9 cellular contexts compared by ENCODE assay signal in the genomic region with DNA sequence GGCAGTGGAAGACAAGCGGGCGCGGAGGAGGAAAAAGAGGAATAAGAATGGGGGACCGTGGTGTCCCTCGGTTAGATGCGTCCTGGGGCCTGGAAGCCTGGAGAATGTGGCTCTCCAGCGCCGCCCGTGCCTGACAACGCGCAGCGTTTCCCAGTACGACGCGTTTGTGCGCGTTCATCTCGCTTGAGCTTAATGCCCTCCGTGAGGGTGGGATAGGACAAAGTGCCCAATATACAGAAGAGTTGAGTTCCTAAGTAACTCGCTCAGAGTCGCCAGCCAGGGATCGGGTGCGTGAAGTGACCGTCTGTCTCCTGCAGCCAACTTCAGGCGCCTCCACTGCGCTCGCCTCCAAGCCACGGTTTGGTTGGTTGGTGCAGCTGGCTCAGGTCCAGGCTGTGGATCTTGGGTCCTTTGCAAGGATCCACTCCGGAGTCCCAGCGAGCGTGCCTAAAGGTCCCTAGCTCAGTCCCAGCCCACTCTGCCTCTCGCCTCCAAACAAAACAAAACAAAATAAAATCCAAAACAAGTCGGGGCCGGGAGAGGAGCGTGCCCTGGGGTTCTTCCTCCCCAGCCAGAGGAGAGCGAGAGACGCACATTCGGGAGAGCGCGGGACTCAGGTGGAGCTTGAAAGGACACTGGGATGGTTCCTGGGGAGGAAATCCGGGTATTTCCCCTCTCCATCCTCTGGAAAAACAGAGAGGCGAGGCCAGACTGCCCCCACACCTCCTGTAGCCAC. TPM values are rescaled to one million over a fixed set of nuclear protein-coding genes. Genes with fewer than 3 reads are reported as not detected.
A peak's percentile ranks its signal among the peaks of the same experiment; 100 is the strongest.
DNase-seq lines count a peak whose midpoint lies in the region; ATAC-seq and TF ChIP-seq lines count a peak whose summit lies in the region.
"Had no signal": no experiment of that assay in that cellular context is flagged by ENCODE, and none has a peak within 500 bp of the region (broad histone marks: within the 10 kb centered on the region; RNA-seq: fewer than 3 reads in every experiment).

No MANE protein-coding gene starts in this region.

- intact Hi-C loops in CD4-positive, alpha-beta memory T cell (cut with micrococcal nuclease), result no loop called here
- intact Hi-C loops in left colon (cut with DNase I, micrococcal nuclease), result no loop called here

- DNase-seq in CD4-positive, alpha-beta memory T cell, result no peak
- DNase-seq in mesothelial cell of epicardium (ENCODE audit: low spot score in 2 of 2, unreplicated experiment in 2 of 2), result no peak
- no peak for DNase-seq in left colon
- DNase-seq in NCI-H2029 treated with DMSO at 0.1 percent for 48 hours (lab: John Stamatoyannopoulos, UW), result no peak
- DNase-seq in COLO829 (ENCODE audit: low spot score), result no peak
- DNase-seq: NCI-H1105 had no signal

- H3K4me3 ChIP-seq in CD4-positive, alpha-beta memory T cell (ENCODE audit: low read length in 2 of 2), result peak overlapping the region in 1 of 2 donors; percentile 43
- no peak overlapping the region for H3K4me3 ChIP-seq in HEK293 (ENCODE audit: low read depth, low read length)

- peaks cover 17 to 21% of the 10 kb centered on the region in 2 donors for H3K27me3 Mint-ChIP-seq in CD4-positive, alpha-beta memory T cell
- peaks cover 11% of the 10 kb centered on the region for H3K27me3 Mint-ChIP-seq in activated naive CD8-positive, alpha-beta T cell
- peaks cover 68% of the 10 kb centered on the region for H3K27me3 Mint-ChIP-seq in mesothelial cell of epicardium (ENCODE audit: low read depth)

- POLR2A ChIA-PET in CD4-positive, alpha-beta memory T cell (lab: Charles Lee; ENCODE audit: partially characterized antibody), result interaction anchor here (1.3 kb wide), 1 partner anchor 105 kb away, joined by 3 read pairs; no protein-coding TSS in a partner anchor
- POLR2A ChIA-PET in HEK293 (lab: Yijun Ruan, JAX), result interaction anchor here (1.4 kb wide), 1 partner anchor 61 kb away, joined by 5 read pairs; no protein-coding TSS in a partner anchor

- H3K27ac Mint-ChIP-seq in CD4-positive, alpha-beta memory T cell, result peak overlapping the region in 3 of 7 donors; percentile 52 to 89 (median 84)
- H3K27ac Mint-ChIP-seq in activated naive CD8-positive, alpha-beta T cell, result peak overlapping the region; percentile 41
- H3K27ac Mint-ChIP-seq in mesothelial cell of epicardium, result no peak overlapping the region

- peaks cover 0 to 3% (median 0%) of the 10 kb centered on the region in 8 donors for H3K9me3 Mint-ChIP-seq in CD4-positive, alpha-beta memory T cell
- no peaks in the 10 kb centered on the region for H3K9me3 Mint-ChIP-seq in activated naive CD8-positive, alpha-beta T cell (ENCODE audit: low read depth)
- H3K9me3 Mint-ChIP-seq in mesothelial cell of epicardium, result no peaks in the 10 kb centered on the region

- no peak overlapping the region for H3K27ac ChIP-seq in CD4-positive, alpha-beta memory T cell (ENCODE audit: low read depth, low read length)
- H3K27ac ChIP-seq in HEK293 (ENCODE audit: extremely low read depth, low read depth, low read length), result no peak overlapping the region

- H3K4me1 ChIP-seq in CD4-positive, alpha-beta memory T cell (ENCODE audit: insufficient read depth, low read length), result peaks cover 62% of the 10 kb centered on the region
- H3K4me1 ChIP-seq in HEK293 (ENCODE audit: control insufficient read depth, insufficient read depth, low read length), result peaks cover 11% of the 10 kb centered on the region

- peaks cover 37 to 71% (median 53%) of the 10 kb centered on the region in 4 donors for H3K4me1 Mint-ChIP-seq in CD4-positive, alpha-beta memory T cell
- H3K4me1 Mint-ChIP-seq in activated naive CD8-positive, alpha-beta T cell (ENCODE audit: low read depth), result peaks cover 56% of the 10 kb centered on the region
- peaks cover 47% of the 10 kb centered on the region for H3K4me1 Mint-ChIP-seq in mesothelial cell of epicardium

- no peaks in the 10 kb centered on the region for H3K9me3 ChIP-seq in CD4-positive, alpha-beta memory T cell (ENCODE audit: control insufficient read depth in 1 of 2, low read length in 2 of 2)
- no peaks in the 10 kb centered on the region for H3K9me3 ChIP-seq in HEK293 (ENCODE audit: control insufficient read depth, insufficient read depth, low read depth, low read length)

- no peaks in the 10 kb centered on the region for H3K36me3 ChIP-seq in CD4-positive, alpha-beta memory T cell (ENCODE audit: insufficient read depth, low read length)
- H3K36me3 ChIP-seq in HEK293 (ENCODE audit: control insufficient read depth in 2 of 2, insufficient read depth in 1 of 2, low read length in 2 of 2), result peaks cover 0 to 3% of the 10 kb centered on the region in 2 experiments; a peak in 2 of 3 replicates

- peaks cover 0 to 10% of the 10 kb centered on the region in 2 donors for H3K36me3 Mint-ChIP-seq in CD4-positive, alpha-beta memory T cell
- H3K36me3 Mint-ChIP-seq in activated naive CD8-positive, alpha-beta T cell, result no peaks in the 10 kb centered on the region
- H3K36me3 Mint-ChIP-seq in mesothelial cell of epicardium, result no peaks in the 10 kb centered on the region

- peak overlapping the region; percentile 57 to 95 (median 80) for H3K4me3 Mint-ChIP-seq in CD4-positive, alpha-beta memory T cell
- peak overlapping the region; percentile 85 for H3K4me3 Mint-ChIP-seq in activated naive CD8-positive, alpha-beta T cell
- H3K4me3 Mint-ChIP-seq in mesothelial cell of epicardium, result peak overlapping the region; percentile 54

- H3K27me3 ChIP-seq in CD4-positive, alpha-beta memory T cell (ENCODE audit: insufficient read depth, low read length), result peaks cover 28% of the 10 kb centered on the region

- ATAC-seq in HG03108 (IDR thresholded peaks at IDR 0.05; ENCODE audit: unreplicated experiment), result no peak
- no peak for ATAC-seq in left colon

- CTCF ChIA-PET in CD4-positive, alpha-beta memory T cell (lab: Charles Lee; ENCODE audit: partially characterized antibody), result interaction anchor here (0.5 to 0.6 kb wide), 2 partner anchors 11 to 240 kb away, joined by 3 to 5 read pairs; no protein-coding TSS in a partner anchor
- CTCF ChIA-PET in HEK293 (lab: Yijun Ruan, JAX), result interaction anchor here (0.6 to 1.6 kb wide), 6 partner anchors 9 to 424 kb away, joined by 3 to 7 read pairs (median 4); no protein-coding TSS in a partner anchor

- TF ChIP-seq CTCF in HEK293 (tag by site-specific recombination; IDR thresholded peaks at IDR 0.05) (peak; percentile 78), mesothelial cell of epicardium (IDR thresholded peaks at IDR 0.05; ENCODE audit: unreplicated experiment) (no peak)

TF ChIP-seq in HEK293, 187 proteins besides CTCF, POLR2A, EP300 and RAD21 (continues in another document):
- TF ChIP-seq, protein P1, sequence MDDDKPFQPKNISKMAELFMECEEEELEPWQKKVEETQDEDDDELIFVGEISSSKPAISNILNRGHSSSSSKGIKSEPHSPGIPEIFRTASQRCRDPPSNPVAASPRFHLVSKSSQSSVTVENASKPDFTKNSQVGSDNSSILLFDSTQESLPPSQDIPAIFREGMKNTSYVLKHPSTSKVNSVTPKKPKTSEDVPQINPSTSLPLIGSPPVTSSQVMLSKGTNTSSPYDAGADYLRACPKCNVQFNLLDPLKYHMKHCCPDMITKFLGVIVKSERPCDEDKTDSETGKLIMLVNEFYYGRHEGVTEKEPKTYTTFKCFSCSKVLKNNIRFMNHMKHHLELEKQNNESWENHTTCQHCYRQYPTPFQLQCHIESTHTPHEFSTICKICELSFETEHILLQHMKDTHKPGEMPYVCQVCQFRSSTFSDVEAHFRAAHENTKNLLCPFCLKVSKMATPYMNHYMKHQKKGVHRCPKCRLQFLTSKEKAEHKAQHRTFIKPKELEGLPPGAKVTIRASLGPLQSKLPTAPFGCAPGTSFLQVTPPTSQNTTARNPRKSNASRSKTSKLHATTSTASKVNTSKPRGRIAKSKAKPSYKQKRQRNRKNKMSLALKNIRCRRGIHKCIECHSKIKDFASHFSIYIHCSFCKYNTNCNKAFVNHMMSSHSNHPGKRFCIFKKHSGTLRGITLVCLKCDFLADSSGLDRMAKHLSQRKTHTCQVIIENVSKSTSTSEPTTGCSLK (tag by site-specific recombination; IDR thresholded peaks at IDR 0.05), result no peak
- TF ChIP-seq ZNF843 (tag by site-specific recombination; IDR thresholded peaks at IDR 0.05) (no peak), ZNF138 (tag by site-specific recombination; IDR thresholded peaks at IDR 0.05; ENCODE audit: borderline replicate concordance) (no peak), ZBTB48 (tag by site-specific recombination; IDR thresholded peaks at IDR 0.05) (0 out of 2 replicates have a peak, but pooled peaks have one; percentile 29), ZNF335 (tag by site-specific recombination; conservative IDR thresholded peaks at IDR 0.05) (peak; percentile 83), ZNF19 (tag by site-specific recombination; IDR thresholded peaks at IDR 0.05; ENCODE audit: low read depth) (no peak), ZNF791 (tag by site-specific recombination; IDR thresholded peaks at IDR 0.05) (no peak), ZNF133 (tag by site-specific recombination; IDR thresholded peaks at IDR 0.05) (no peak)

RNA-seq across cellular contexts. Expression of gene GALR2, which starts 1.0 kb away (rescaled TPM):
- total RNA-seq in CD4-positive, alpha-beta memory T cell, result not detected
- under 1 TPM in 1 of 2 donors, not detected in 1; 0.37 TPM for polyA plus RNA-seq in CD4-positive, alpha-beta memory T cell
- total RNA-seq in mesothelial cell of epicardium (not detected in 3 replicates), left colon (not detected)

RNA-seq across cellular contexts. Expression of gene SRP68, which starts 3.2 kb away (rescaled TPM):
- total RNA-seq in CD4-positive, alpha-beta memory T cell, result 10 to 100 TPM; 86.5 to 92.4 TPM
- polyA plus RNA-seq in CD4-positive, alpha-beta memory T cell, result 10 to 100 TPM; 59.1 to 84.9 TPM
- 74.9 to 80.5 TPM (median 80.1 TPM) in 3 replicates for total RNA-seq in mesothelial cell of epicardium
- total RNA-seq in left colon, result 10 to 100 TPM; 49.9 to 56.5 TPM

RNA-seq across cellular contexts. Expression of gene ZACN, which starts 3.5 kb away (rescaled TPM):
- under 1 TPM in 1 of 2 experiments, not detected in 1; 0.35 TPM for total RNA-seq in CD4-positive, alpha-beta memory T cell
- polyA plus RNA-seq in CD4-positive, alpha-beta memory T cell, result 1 to 10 TPM in 1 of 2 donors, not detected in 1; 1.0 TPM
- 0.18 TPM in 1 of 3 replicates, not detected in the others for total RNA-seq in mesothelial cell of epicardium
- total RNA-seq in left colon, result under 1 TPM in 1 of 2 donors, not detected in 1; 0.22 TPM

RNA-seq across cellular contexts. Expression of gene EXOC7, which starts 28.1 kb away (rescaled TPM):
- total RNA-seq in CD4-positive, alpha-beta memory T cell, result 100 to 1,000 TPM; 183 to 184 TPM
- 10 to 100 TPM; 36.2 to 66.9 TPM for polyA plus RNA-seq in CD4-positive, alpha-beta memory T cell
- total RNA-seq in mesothelial cell of epicardium (254 to 261 TPM (median 258 TPM) in 3 replicates), left colon (100 to 1,000 TPM; 100 to 102 TPM)

RNA-seq across cellular contexts. Expression of gene EVPL, which starts 48.4 kb away (rescaled TPM):
- not detected for total RNA-seq in CD4-positive, alpha-beta memory T cell
- not detected for polyA plus RNA-seq in CD4-positive, alpha-beta memory T cell
- total RNA-seq in mesothelial cell of epicardium (0.16 to 0.47 TPM (median 0.25 TPM) in 3 replicates), left colon (10 to 100 TPM; 18.9 to 28.5 TPM)
